Comparison of ENCODE assay signal across 1 cellular context in genomic region chr6:26351544-26351953, GRCh38.
A peak's percentile ranks its signal among the peaks of the same experiment; 100 is the strongest.
TF ChIP-seq lines count a peak whose summit lies in the region.

No MANE protein-coding gene starts in this region.

TF ChIP-seq in K562, 482 proteins besides CTCF, POLR2A, EP300 and RAD21 (continues in another document):
- TF ChIP-seq PHB (CRISPR knock-in tag; IDR thresholded peaks at IDR 0.05): no peak
- TF ChIP-seq GATAD2B (IDR thresholded peaks at IDR 0.05; ENCODE audit: borderline replicate concordance): peak; percentile 63; the same call in 1 of the 2 replicates
- no peak for TF ChIP-seq IFI16 (CRISPR knock-in tag; IDR thresholded peaks at IDR 0.05)
- no peak for TF ChIP-seq THRA (IDR thresholded peaks at IDR 0.05)
- peak; percentile 95 for TF ChIP-seq PKNOX1 (IDR thresholded peaks at IDR 0.05)
- TF ChIP-seq DACH1 (IDR thresholded peaks at IDR 0.05; ENCODE audit: partially characterized antibody): peak; percentile 83
- TF ChIP-seq NFIC (IDR thresholded peaks at IDR 0.05): peak; percentile 36; the same call in 1 of the 2 replicates
- TF ChIP-seq RFX7 (CRISPR knock-in tag; IDR thresholded peaks at IDR 0.05): no peak
- TF ChIP-seq SMAD4 (CRISPR knock-in tag; conservative IDR thresholded peaks at IDR 0.05): no peak
- TF ChIP-seq SNIP1 (IDR thresholded peaks at IDR 0.05; ENCODE audit: low read depth): no peak
- TF ChIP-seq SMC3 (conservative IDR thresholded peaks at IDR 0.05; ENCODE audit: insufficient read depth, low read depth, low read length): no peak
- TF ChIP-seq GABPB2 (CRISPR knock-in tag; conservative IDR thresholded peaks at IDR 0.05): no peak
- no peak for TF ChIP-seq ADNP (tag; IDR thresholded peaks at IDR 0.05)
- no peak for TF ChIP-seq RBM14 (IDR thresholded peaks at IDR 0.05; ENCODE audit: borderline replicate concordance, insufficient read depth, low read depth, low read length)
- TF ChIP-seq SUPT5H (IDR thresholded peaks at IDR 0.05): no peak
- peak; percentile 76 for TF ChIP-seq ZBTB2 (IDR thresholded peaks at IDR 0.05)
- TF ChIP-seq SREBF1 (IDR thresholded peaks at IDR 0.05; ENCODE audit: borderline replicate concordance, low read depth, low read length): no peak
- TF ChIP-seq ZNF140 (CRISPR knock-in tag; IDR thresholded peaks at IDR 0.05): no peak
- TF ChIP-seq ZC3H11A (IDR thresholded peaks at IDR 0.05; ENCODE audit: low read depth, low read length): no peak
- no peak for TF ChIP-seq ZNF398 (CRISPR knock-in tag; IDR thresholded peaks at IDR 0.05)
- TF ChIP-seq XRCC3 (IDR thresholded peaks at IDR 0.05): no peak
- TF ChIP-seq ZNF449 (CRISPR knock-in tag; IDR thresholded peaks at IDR 0.05): no peak
- TF ChIP-seq ARID2 (IDR thresholded peaks at IDR 0.05): no peak
- TF ChIP-seq SNAPC5 (CRISPR knock-in tag; IDR thresholded peaks at IDR 0.05): no peak
- TF ChIP-seq AFF4 (CRISPR knock-in tag; IDR thresholded peaks at IDR 0.05): no peak; the same call in 1 of the 2 replicates
- no peak for TF ChIP-seq ZNF75A (CRISPR knock-in tag; IDR thresholded peaks at IDR 0.05)
- no peak for TF ChIP-seq ESRRB (CRISPR knock-in tag; IDR thresholded peaks at IDR 0.05; ENCODE audit: borderline replicate concordance)
- no peak for TF ChIP-seq ZNF3 (CRISPR knock-in tag; IDR thresholded peaks at IDR 0.05)
- no peak for TF ChIP-seq MCM2 (IDR thresholded peaks at IDR 0.05; ENCODE audit: low read depth)
- TF ChIP-seq PRMT5 (CRISPR knock-in tag; IDR thresholded peaks at IDR 0.05): no peak
- no peak for TF ChIP-seq TAF15 (IDR thresholded peaks at IDR 0.05; ENCODE audit: low read depth, low read length)
- no peak for TF ChIP-seq WHSC1 (IDR thresholded peaks at IDR 0.05; ENCODE audit: low read length)
- peak; percentile 96 for TF ChIP-seq ATF3 (IDR thresholded peaks at IDR 0.05)
- TF ChIP-seq ATF3 (CRISPR knock-in tag; conservative IDR thresholded peaks at IDR 0.05): peak; percentile 85
- TF ChIP-seq ZFP30 (CRISPR knock-in tag; IDR thresholded peaks at IDR 0.05; ENCODE audit: borderline replicate concordance): no peak
- no peak for TF ChIP-seq RBM34 (IDR thresholded peaks at IDR 0.05; ENCODE audit: borderline replicate concordance, insufficient read depth, low read length)
- TF ChIP-seq CCNT2 (IDR thresholded peaks at IDR 0.05; ENCODE audit: borderline replicate concordance, extremely low read depth, insufficient read length, low read depth, low read length): peak; percentile 48
- no peak for TF ChIP-seq ETS2 (tag; IDR thresholded peaks at IDR 0.05; ENCODE audit: borderline replicate concordance, poor library complexity, severe bottlenecking)
- no peak for TF ChIP-seq XRCC4 (IDR thresholded peaks at IDR 0.05; ENCODE audit: extremely low read depth, insufficient read depth, insufficient read length)
- no peak for TF ChIP-seq MED1 (CRISPR knock-in tag; IDR thresholded peaks at IDR 0.05; ENCODE audit: borderline replicate concordance)
- no peak for TF ChIP-seq THAP12 (CRISPR knock-in tag; IDR thresholded peaks at IDR 0.05)
- no peak for TF ChIP-seq ZNF224 (CRISPR knock-in tag; IDR thresholded peaks at IDR 0.05)
- TF ChIP-seq HDAC8 (tag; IDR thresholded peaks at IDR 0.05): no peak
- no peak for TF ChIP-seq CEBPG (CRISPR knock-in tag; IDR thresholded peaks at IDR 0.05)
- peak; percentile 40 to 73; a peak in 2 of 4 replicates for TF ChIP-seq CEBPG (tag; conservative IDR thresholded peaks at IDR 0.05 in 1 of 2, IDR thresholded peaks at IDR 0.05 in 1 of 2)
- no peak for TF ChIP-seq C11orf30 (IDR thresholded peaks at IDR 0.05; ENCODE audit: low read depth)
- TF ChIP-seq CREB3L1 (IDR thresholded peaks at IDR 0.05; ENCODE audit: borderline replicate concordance, low read depth): no peak
- no peak for TF ChIP-seq KLF13 (tag; IDR thresholded peaks at IDR 0.05; ENCODE audit: borderline replicate concordance, low read depth)
- no peak for TF ChIP-seq CEBPB (tag; IDR thresholded peaks at IDR 0.05)
- TF ChIP-seq ATF1 (CRISPR knock-in tag; IDR thresholded peaks at IDR 0.05): no peak
- peak; percentile 89 for TF ChIP-seq ATF1 (tag; IDR thresholded peaks at IDR 0.05)
- TF ChIP-seq MLX (CRISPR knock-in tag; conservative IDR thresholded peaks at IDR 0.05): no peak
- TF ChIP-seq NCOA6 (IDR thresholded peaks at IDR 0.05): no peak; the same call in 1 of the 2 replicates
- no peak for TF ChIP-seq ZNF586 (CRISPR knock-in tag; conservative IDR thresholded peaks at IDR 0.05)
- TF ChIP-seq CXXC5 (CRISPR knock-in tag; IDR thresholded peaks at IDR 0.05): no peak
- no peak for TF ChIP-seq ZKSCAN3 (CRISPR knock-in tag; IDR thresholded peaks at IDR 0.05)
